10 cellular contexts compared by ENCODE assay signal in genomic region chr1:207025144-207025880, GRCh38. TPM values are rescaled to one million over a fixed set of nuclear protein-coding genes. Genes with fewer than 3 reads are reported as not detected.
A peak's percentile ranks its signal among the peaks of the same experiment; 100 is the strongest.
DNase-seq lines count a peak whose midpoint lies in the region; ATAC-seq, FAIRE-seq and TF ChIP-seq lines count a peak whose summit lies in the region.
"Had no signal": no experiment of that assay in that cellular context is flagged by ENCODE, and none has a peak within 500 bp of the region (broad histone marks: within the 10 kb centered on the region; RNA-seq: fewer than 3 reads in every experiment).

No MANE protein-coding gene starts in this region.

- H4K20me1 ChIP-seq in astrocyte (ENCODE audit: insufficient read depth, low read length) = no peaks in the 10 kb centered on the region

- TF ChIP-seq CTCF in astrocyte (IDR thresholded peaks at IDR 0.05; ENCODE audit: insufficient read depth, low read depth, low read length) (no peak), GM20000 (IDR thresholded peaks at IDR 0.05; ENCODE audit: extremely low read depth, missing control alignments) (no peak)

- no peaks in the 10 kb centered on the region for H3K36me3 Mint-ChIP-seq in astrocyte (ENCODE audit: low read depth, unreplicated experiment)
- no peaks in the 10 kb centered on the region for H3K36me3 Mint-ChIP-seq in stimulated activated naive B cell treated with anti-CD40 and anti-IgM and Interleukin-4, amounts not matched to agents 10 μg/mL and 1 μg/mL and 100 μg/mL, for 72 hours

- peak overlapping the region; percentile 46 for H3K4me2 ChIP-seq in astrocyte (ENCODE audit: low read length)

- no peak overlapping the region for H2AFZ ChIP-seq in astrocyte (ENCODE audit: low read depth, low read length)

- H3K27me3 ChIP-seq in astrocyte (ENCODE audit: insufficient read depth, low read length) = no peaks in the 10 kb centered on the region
- peaks cover 13% of the 10 kb centered on the region for H3K27me3 ChIP-seq in HAP-1 (ENCODE audit: low read depth)

- H3K36me3 ChIP-seq in astrocyte (ENCODE audit: insufficient read depth, low read length) = no peaks in the 10 kb centered on the region
- no peaks in the 10 kb centered on the region for H3K36me3 ChIP-seq in HAP-1 (replicated peaks)

- H3K9ac ChIP-seq in astrocyte (ENCODE audit: low read length) = no peak overlapping the region

- no peak for FAIRE-seq in astrocyte (lab: Jason Lieb, UNC)

- H3K79me2 ChIP-seq in astrocyte (ENCODE audit: insufficient read depth, low read length) = no peaks in the 10 kb centered on the region

- ATAC-seq in stimulated activated naive B cell treated with anti-CD40 and anti-IgM and Interleukin-4, amounts not matched to agents 10 μg/mL and 1 μg/mL and 100 μg/mL, for 72 hours (replicated peaks) = no peak
- ATAC-seq in GM19395 (IDR thresholded peaks at IDR 0.05; ENCODE audit: unreplicated experiment) = no peak

- no peaks in the 10 kb centered on the region for H3K9me3 ChIP-seq in astrocyte (ENCODE audit: insufficient read depth, low read depth, low read length)
- H3K9me3 ChIP-seq in HAP-1 = no peaks in the 10 kb centered on the region

- H3K4me1 ChIP-seq in astrocyte (ENCODE audit: insufficient read depth, low read length) (peaks cover 53% of the 10 kb centered on the region), HAP-1 (no peaks in the 10 kb centered on the region)

- H3K4me1 Mint-ChIP-seq in astrocyte (ENCODE audit: low read depth, unreplicated experiment) = peaks cover 44% of the 10 kb centered on the region
- peaks cover 7 to 10% of the 10 kb centered on the region in 2 donors for H3K4me1 Mint-ChIP-seq in stimulated activated naive B cell treated with anti-CD40 and anti-IgM and Interleukin-4, amounts not matched to agents 10 μg/mL and 1 μg/mL and 100 μg/mL, for 72 hours
- H3K4me1 Mint-ChIP-seq: activated CD4-positive, alpha-beta T cell treated with anti-CD3 and anti-CD28 coated beads, Interleukin-2, amount 10 ng/mL, durations not matched to agents 7 days and 5 days had no signal

- H3K27ac ChIP-seq in astrocyte (ENCODE audit: low read depth, low read length) = peak overlapping the region; percentile 39

- H3K9me3 Mint-ChIP-seq in astrocyte (ENCODE audit: unreplicated experiment) = no peaks in the 10 kb centered on the region
- H3K9me3 Mint-ChIP-seq in stimulated activated naive B cell treated with anti-CD40 and anti-IgM and Interleukin-4, amounts not matched to agents 10 μg/mL and 1 μg/mL and 100 μg/mL, for 72 hours = no peaks in the 10 kb centered on the region
- H3K9me3 Mint-ChIP-seq: activated CD4-positive, alpha-beta T cell treated with anti-CD3 and anti-CD28 coated beads, Interleukin-2, amount 10 ng/mL, durations not matched to agents 7 days and 5 days had no signal

- no peaks in the 10 kb centered on the region for H3K27me3 Mint-ChIP-seq in astrocyte (ENCODE audit: low read depth, unreplicated experiment)
- H3K27me3 Mint-ChIP-seq in stimulated activated naive B cell treated with anti-CD40 and anti-IgM and Interleukin-4, amounts not matched to agents 10 μg/mL and 1 μg/mL and 100 μg/mL, for 72 hours = peaks cover 16 to 43% of the 10 kb centered on the region in 2 donors

- peak; percentile 44 for DNase-seq in HT1080 (ENCODE audit: low read depth)
- DNase-seq in astrocyte (ENCODE audit: low read depth) = peak; percentile 73
- peak; percentile 63 for DNase-seq in hepatic stellate cell (ENCODE audit: low spot score)
- DNase-seq in stimulated activated naive B cell treated with anti-CD40 and anti-IgM and Interleukin-4, amounts not matched to agents 10 μg/mL and 1 μg/mL and 100 μg/mL, for 72 hours = no peak
- no peak for DNase-seq in GM20000 (ENCODE audit: low spot score)
- no peak for DNase-seq in HAP-1 (ENCODE audit: low spot score in 2 of 2)
- DNase-seq in occipital lobe (lab: John Stamatoyannopoulos, UW) = no peak
- DNase-seq: activated CD4-positive, alpha-beta T cell treated with anti-CD3 and anti-CD28 coated beads, Interleukin-2, amount 10 ng/mL, durations not matched to agents 7 days and 5 days; NCI-H2029 treated with DMSO at 0.1 percent for 48 hours had no signal

- H3K27ac Mint-ChIP-seq in astrocyte (ENCODE audit: unreplicated experiment) = peak overlapping the region; percentile 81
- H3K27ac Mint-ChIP-seq in stimulated activated naive B cell treated with anti-CD40 and anti-IgM and Interleukin-4, amounts not matched to agents 10 μg/mL and 1 μg/mL and 100 μg/mL, for 72 hours = peak overlapping the region; percentile 28
- H3K27ac Mint-ChIP-seq: activated CD4-positive, alpha-beta T cell treated with anti-CD3 and anti-CD28 coated beads, Interleukin-2, amount 10 ng/mL, durations not matched to agents 7 days and 5 days had no signal

- H3K4me3 ChIP-seq in astrocyte (ENCODE audit: insufficient read depth, low read depth, low read length) (no peak overlapping the region), HAP-1 (no peak overlapping the region)

- H3K4me3 Mint-ChIP-seq in astrocyte (ENCODE audit: unreplicated experiment) = peak overlapping the region; percentile 69
- no peak overlapping the region for H3K4me3 Mint-ChIP-seq in stimulated activated naive B cell treated with anti-CD40 and anti-IgM and Interleukin-4, amounts not matched to agents 10 μg/mL and 1 μg/mL and 100 μg/mL, for 72 hours
- H3K4me3 Mint-ChIP-seq: activated CD4-positive, alpha-beta T cell treated with anti-CD3 and anti-CD28 coated beads, Interleukin-2, amount 10 ng/mL, durations not matched to agents 7 days and 5 days had no signal

- in situ Hi-C loops in HAP-1 (cut with MboI; ENCODE audit: low sequenced_read_pairs) = no loop called here

RNA-seq across cellular contexts. Expression of gene C1orf116, which starts 7.2 kb away (rescaled TPM):
- total RNA-seq in HT1080 (2014; rRNA removed; shearing (Covaris generic)) = 0.20 and 0.59 TPM in 2 replicates
- 0.08 and 0.23 TPM in 2 replicates for polyA plus RNA-seq in HT1080 (2015; cell fraction: cytosol; rRNA removed)
- 0.19 and 0.26 TPM in 2 replicates for polyA plus RNA-seq in HT1080 (2015; cell fraction: nucleus; rRNA removed)
- total RNA-seq in astrocyte (0.14 and 0.86 TPM in 2 replicates), occipital lobe (not detected)
- total RNA-seq: activated CD4-positive, alpha-beta T cell treated with anti-CD3 and anti-CD28 coated beads, Interleukin-2, amount 10 ng/mL, durations not matched to agents 7 days and 5 days had no signal

RNA-seq across cellular contexts. Expression of gene YOD1, which starts 25.7 kb away (rescaled TPM):
- total RNA-seq in HT1080 (2014; rRNA removed; shearing (Covaris generic)) = 9.6 and 9.8 TPM in 2 replicates
- polyA plus RNA-seq in HT1080 (2015; cell fraction: cytosol; rRNA removed) = 6.8 and 8.8 TPM in 2 replicates
- 15.1 and 17.7 TPM in 2 replicates for polyA plus RNA-seq in HT1080 (2015; cell fraction: nucleus; rRNA removed)
- total RNA-seq in astrocyte (13.4 and 14.8 TPM in 2 replicates), occipital lobe (24.5 TPM)

RNA-seq across cellular contexts. Expression of gene PFKFB2, which starts 27.8 kb away (rescaled TPM):
- 0.07 and 0.11 TPM in 2 replicates for total RNA-seq in HT1080 (2014; rRNA removed; shearing (Covaris generic))
- 0.56 and 0.90 TPM in 2 replicates for polyA plus RNA-seq in HT1080 (2015; cell fraction: cytosol; rRNA removed)
- 1.8 and 2.0 TPM in 2 replicates for polyA plus RNA-seq in HT1080 (2015; cell fraction: nucleus; rRNA removed)
- total RNA-seq in astrocyte (6.2 and 6.9 TPM in 2 replicates), occipital lobe (13.6 TPM)

RNA-seq across cellular contexts. Expression of gene FCAMR, which starts 55.1 kb away (rescaled TPM):
- not detected in 2 replicates for total RNA-seq in HT1080 (2014; rRNA removed; shearing (Covaris generic))
- polyA plus RNA-seq in HT1080 (2015; cell fraction: cytosol; rRNA removed) = not detected in 2 replicates
- not detected in 2 replicates for polyA plus RNA-seq in HT1080 (2015; cell fraction: nucleus; rRNA removed)
- not detected in 2 replicates for total RNA-seq in astrocyte
- not detected for total RNA-seq in occipital lobe
- total RNA-seq: activated CD4-positive, alpha-beta T cell treated with anti-CD3 and anti-CD28 coated beads, Interleukin-2, amount 10 ng/mL, durations not matched to agents 7 days and 5 days had no signal

Comparison
In these comparisons a context has a peak if more than half of its experiments do, and no peak if none do; other contexts are left out.
1. DNase-seq: peak in HT1080 (single experiment), astrocyte (single experiment) and hepatic stellate cell (single experiment); none in stimulated activated naive B cell treated with anti-CD40 and anti-IgM and Interleukin-4, amounts not matched to agents 10 μg/mL and 1 μg/mL and 100 μg/mL, for 72 hours (single experiment), GM20000 (single experiment), HAP-1 (0 of 2) and occipital lobe (single experiment).